In the genomic region with DNA sequence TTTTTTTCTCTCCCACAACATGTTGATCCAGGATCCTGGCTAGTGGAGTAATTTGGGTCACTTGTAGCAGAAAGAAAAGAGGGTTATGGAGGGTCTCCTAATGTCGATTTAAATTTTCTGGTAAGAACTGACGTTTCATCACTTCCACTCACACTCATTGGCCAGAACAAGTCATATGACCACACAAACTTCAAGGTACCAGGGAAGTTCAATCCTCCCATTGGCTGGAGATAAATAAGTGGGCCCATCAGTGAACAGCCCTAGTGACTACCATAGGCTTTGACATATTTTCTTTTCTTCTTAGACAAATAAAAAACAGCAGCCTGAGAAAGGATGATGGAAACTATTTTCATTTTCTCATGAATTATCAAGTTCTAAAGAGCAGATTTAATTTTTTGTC, we compare ENCODE assay signal across 6 cellular contexts.
"Had no signal": no experiment of that assay in that cellular context is flagged by ENCODE, and none has a peak within 500 bp of the region (broad histone marks: within the 10 kb centered on the region; RNA-seq: fewer than 3 reads in every experiment).

No MANE protein-coding gene starts in this region.

- H3K36me3 Mint-ChIP-seq: IgD-negative memory B cell had no signal

- ATAC-seq: HepG2 had no signal

- H3K9me3 Mint-ChIP-seq: IgD-negative memory B cell had no signal

- H3K27ac ChIP-seq: HL-60 had no signal

- DNase-seq: IMR-90, KBM-7 had no signal

- H3K27me3 Mint-ChIP-seq: IgD-negative memory B cell had no signal

- H3K27ac Mint-ChIP-seq: IgD-negative memory B cell had no signal

- FAIRE-seq: HepG2, HTR-8/SVneo had no signal
